Comparison of ENCODE assay signal across 8 cellular contexts in the genomic region with DNA sequence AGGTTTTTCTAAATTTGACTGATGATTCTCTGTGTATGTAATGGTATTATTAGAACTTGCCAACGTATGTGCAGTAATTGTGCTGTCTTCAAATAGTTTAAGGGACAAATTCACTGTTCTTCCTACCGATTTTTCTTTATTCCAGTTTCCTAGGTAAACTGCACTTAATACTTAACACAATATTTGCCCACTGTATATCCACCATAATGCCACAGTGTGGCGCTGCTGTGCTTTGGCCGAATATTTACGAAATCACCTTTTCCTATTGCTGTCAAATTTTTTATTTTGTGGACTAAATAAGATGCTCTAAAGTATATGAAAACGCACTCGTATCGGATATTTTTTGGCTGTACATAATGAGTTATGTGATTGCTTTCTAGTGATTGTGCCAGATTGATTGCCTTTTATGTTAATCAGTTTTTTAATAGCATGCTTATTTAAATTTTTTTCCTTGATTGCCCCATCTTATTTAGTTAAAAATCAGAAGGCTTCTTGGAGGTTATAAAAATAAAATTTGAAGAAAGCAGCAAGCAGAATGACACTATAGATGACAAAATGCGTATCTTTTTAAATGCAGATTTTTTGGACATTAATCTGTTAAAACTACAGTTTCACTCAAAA. TPM values are rescaled to one million over a fixed set of nuclear protein-coding genes. Genes with fewer than 3 reads are reported as not detected.
DNase-seq lines count a peak whose midpoint lies in the region; ATAC-seq and TF ChIP-seq lines count a peak whose summit lies in the region.

No MANE protein-coding gene starts in this region.

- POLR2A ChIA-PET in activated CD8-positive, alpha-beta T cell treated with anti-CD3 and anti-CD28 coated beads for 36 hours (lab: Charles Lee), result no interaction called here

- H3K79me2 ChIP-seq in neural cell (replicated peaks; ENCODE audit: insufficient read depth, low read length), result peaks cover 68% of the 10 kb centered on the region

- H3K4me3 ChIP-seq in esophagus muscularis mucosa, result peak overlapping the region in 1 of 4 donors; percentile 3
- no peak overlapping the region for H3K4me3 ChIP-seq in neural cell (ENCODE audit: low read length)

- H3K36me3 ChIP-seq in esophagus muscularis mucosa (peaks cover 3 to 25% (median 13%) of the 10 kb centered on the region in 4 donors), neural cell (ENCODE audit: insufficient read depth, low read length) (no peaks in the 10 kb centered on the region)

- TF ChIP-seq EP300 in esophagus muscularis mucosa (IDR thresholded peaks at IDR 0.05) (no peak), neural cell (conservative IDR thresholded peaks at IDR 0.05; ENCODE audit: poor library complexity, severe bottlenecking) (no peak)

- in situ Hi-C loops in Caki2 (cut with HindIII; ENCODE audit: low pct_unique_long_range_greater_than_20kb, low sequenced_read_pairs), result no loop called here

- H3K27me3 ChIP-seq in esophagus muscularis mucosa, result no peaks in the 10 kb centered on the region
- H3K27me3 ChIP-seq in neural cell (ENCODE audit: insufficient read depth, low read depth, low read length), result no peaks in the 10 kb centered on the region

- H3K4me2 ChIP-seq in neural cell (ENCODE audit: low read length), result peak overlapping the region; percentile 8

- no peak overlapping the region for H3K27ac Mint-ChIP-seq in activated CD8-positive, alpha-beta T cell treated with anti-CD3 and anti-CD28 coated beads for 36 hours

- TF ChIP-seq CTCF in activated CD8-positive, alpha-beta T cell treated with anti-CD3 and anti-CD28 coated beads for 36 hours (IDR thresholded peaks at IDR 0.05), result peak; percentile 95
- TF ChIP-seq CTCF in esophagus muscularis mucosa (IDR thresholded peaks at IDR 0.05) (peak; percentile 79 to 93 (median 81)), neural cell (IDR thresholded peaks at IDR 0.05; ENCODE audit: poor library complexity, severe bottlenecking) (peak; percentile 85)

- H3K9me3 Mint-ChIP-seq in activated CD8-positive, alpha-beta T cell treated with anti-CD3 and anti-CD28 coated beads for 36 hours, result no peaks in the 10 kb centered on the region

- 39% methylated on average over 9 of the region's 9 CpGs for WGBS in esophagus muscularis mucosa

- DNase-seq in Caki2 (ENCODE audit: low read depth) (peak; percentile 12), NCI-H2227 treated with DMSO at 0.1 percent for 48 hours (lab: John Stamatoyannopoulos, UW) (peak; percentile 37), esophagus muscularis mucosa (ENCODE audit: extremely low spot score) (no peak), NCI-H187 (lab: John Stamatoyannopoulos, UW) (no peak)
- DNase-seq in activated CD8-positive, alpha-beta T cell treated with anti-CD3 and anti-CD28 coated beads for 36 hours, result peak; percentile 75

- CTCF ChIA-PET in activated CD8-positive, alpha-beta T cell treated with anti-CD3 and anti-CD28 coated beads for 36 hours (lab: Charles Lee), result interaction anchor here (0.6 to 2.6 kb wide), 12 partner anchors 9 to 1174 kb away, joined by 3 to 16 read pairs (median 4); a partner anchor contains a TSS

- no peaks in the 10 kb centered on the region for H3K27me3 Mint-ChIP-seq in activated CD8-positive, alpha-beta T cell treated with anti-CD3 and anti-CD28 coated beads for 36 hours

- H2AFZ ChIP-seq in neural cell (ENCODE audit: low read depth, low read length), result no peak overlapping the region

- no peak overlapping the region for H3K4me3 Mint-ChIP-seq in activated CD8-positive, alpha-beta T cell treated with anti-CD3 and anti-CD28 coated beads for 36 hours

- no peaks in the 10 kb centered on the region for H3K9me2 ChIP-seq in neural cell (ENCODE audit: insufficient read depth, low read length)

- TF ChIP-seq POLR2A in esophagus muscularis mucosa (IDR thresholded peaks at IDR 0.05; ENCODE audit: low read depth), result no peak

- H3K9ac ChIP-seq in neural cell (ENCODE audit: low read length), result no peak overlapping the region

- intact Hi-C loops in activated CD8-positive, alpha-beta T cell treated with anti-CD3 and anti-CD28 coated beads for 36 hours (cut with micrococcal nuclease), result no loop called here
- intact Hi-C loops in esophagus muscularis mucosa (cut with DNase I), result no loop called here

- H3K36me3 Mint-ChIP-seq in activated CD8-positive, alpha-beta T cell treated with anti-CD3 and anti-CD28 coated beads for 36 hours (ENCODE audit: low read depth), result peaks cover 27% of the 10 kb centered on the region

- ATAC-seq in GM21717 (IDR thresholded peaks at IDR 0.05; ENCODE audit: unreplicated experiment) (peak; percentile 33), HG02885 (IDR thresholded peaks at IDR 0.05; ENCODE audit: poor library complexity, unreplicated experiment) (no peak)
- peak; percentile 57 for ATAC-seq in activated CD8-positive, alpha-beta T cell treated with anti-CD3 and anti-CD28 coated beads for 36 hours

- no peaks in the 10 kb centered on the region for H3K9me3 ChIP-seq in esophagus muscularis mucosa
- no peaks in the 10 kb centered on the region for H3K9me3 ChIP-seq in neural cell (ENCODE audit: low read length)

- H3K4me1 Mint-ChIP-seq in activated CD8-positive, alpha-beta T cell treated with anti-CD3 and anti-CD28 coated beads for 36 hours (ENCODE audit: low read depth), result peaks cover 61% of the 10 kb centered on the region

- peaks cover 6% of the 10 kb centered on the region for H4K20me1 ChIP-seq in neural cell (ENCODE audit: insufficient read depth)

- TF ChIP-seq RAD21 in neural cell (conservative IDR thresholded peaks at IDR 0.05), result peak; percentile 82

- H3K27ac ChIP-seq in esophagus muscularis mucosa (replicated peaks in 1 of 4) (peak overlapping the region in 2 of 4 donors; percentile 39 to 57), neural cell (ENCODE audit: low read length) (no peak overlapping the region)

- H3F3A ChIP-seq in neural cell (ENCODE audit: insufficient read depth, low read length, poor library complexity, severe bottlenecking), result no peaks in the 10 kb centered on the region

- peaks cover 21 to 73% (median 65%) of the 10 kb centered on the region in 4 donors for H3K4me1 ChIP-seq in esophagus muscularis mucosa

TF ChIP-seq in neural cell, 6 proteins besides CTCF, POLR2A, EP300 and RAD21:
- TF ChIP-seq MXI1 (conservative IDR thresholded peaks at IDR 0.05; ENCODE audit: poor library complexity, severe bottlenecking), result no peak
- TF ChIP-seq TAF1 (IDR thresholded peaks at IDR 0.05; ENCODE audit: low read depth), result no peak
- TF ChIP-seq SMC3 (conservative IDR thresholded peaks at IDR 0.05; ENCODE audit: poor library complexity), result peak; percentile 80

RNA-seq across cellular contexts. Expression of a gene that starts 10.5 kb away (rescaled TPM):
- total RNA-seq in Caki2 (2014; rRNA removed; shearing (Covaris generic); ENCODE audit: low replicate concordance), result 32.6 and 56.4 TPM in 2 replicates
- 10 to 100 TPM; 41.6 to 46.2 TPM for total RNA-seq in activated CD8-positive, alpha-beta T cell treated with anti-CD3 and anti-CD28 coated beads for 36 hours
- total RNA-seq in esophagus muscularis mucosa, result 10 to 100 TPM; 23.7 to 28.0 (median 24.7) TPM
- polyA plus RNA-seq in neural cell, result 275 and 322 TPM in 2 replicates
- 281 TPM in 2 replicates for polyA minus RNA-seq in neural cell

RNA-seq across cellular contexts. Expression of a gene that starts 10.8 kb away (rescaled TPM):
- 0.14 and 1.2 TPM in 2 replicates for total RNA-seq in Caki2 (2014; rRNA removed; shearing (Covaris generic); ENCODE audit: low replicate concordance)
- 10 to 100 TPM; 10.2 to 11.2 TPM for total RNA-seq in activated CD8-positive, alpha-beta T cell treated with anti-CD3 and anti-CD28 coated beads for 36 hours
- total RNA-seq in esophagus muscularis mucosa, result 1 to 10 TPM; 3.6 to 8.3 (median 6.6) TPM
- 3.1 and 7.3 TPM in 2 replicates for polyA plus RNA-seq in neural cell
- polyA minus RNA-seq in neural cell, result 18.3 and 21.6 TPM in 2 replicates

Comparison
In these comparisons a context has a peak if more than half of its experiments do, and no peak if none do; other contexts are left out.
1. DNase-seq: peak in Caki2 (single experiment), NCI-H2227 treated with DMSO at 0.1 percent for 48 hours (single experiment) and activated CD8-positive, alpha-beta T cell treated with anti-CD3 and anti-CD28 coated beads for 36 hours (single experiment); none in esophagus muscularis mucosa (single experiment) and NCI-H187 (0 of 2).
2. Peak in every context shown above with its lines, with median percentiles within 50 percentile points of each other: CTCF ChIP-seq.